In genomic region chr5:113615708-113616107, GRCh38 we compare ENCODE assay signal across 19 cellular contexts.
"Had no signal": no experiment of that assay in that cellular context is flagged by ENCODE, and none has a peak within 500 bp of the region (broad histone marks: within the 10 kb centered on the region; RNA-seq: fewer than 3 reads in every experiment).

No MANE protein-coding gene starts in this region.

- H3K4me1 ChIP-seq: tibial artery, uterus had no signal

- H3K4me3 ChIP-seq: cardiac muscle cell, ovary, skin epidermis, tibial artery, uterus had no signal

- H3K36me3 ChIP-seq: cardiac muscle cell, ovary, tibial artery, uterus had no signal

- H3K27ac ChIP-seq: cardiac muscle cell, epithelial cell of prostate, ovary, skin epidermis, tibial artery, uterus, VCaP had no signal

- H3K27me3 Mint-ChIP-seq: activated CD4-positive, alpha-beta T cell treated with anti-CD3 and anti-CD28 coated beads for 36 hours had no signal

- DNase-seq: activated CD4-positive, alpha-beta memory T cell treated with anti-CD3 and anti-CD28 coated beads, Interleukin-2, amount 10 ng/mL, durations not matched to agents 7 days and 5 days; activated CD4-positive, alpha-beta T cell treated with anti-CD3 and anti-CD28 coated beads for 36 hours; activated gamma-delta T cell treated with Interleukin-2 at 50 U/mL for 16 hours; activated naive CD8-positive, alpha-beta T cell treated with anti-CD3 and anti-CD28 coated beads for 36 hours; activated T-cell treated with anti-CD3 and anti-CD28 coated beads, Interleukin-2, amount 50 U/mL, for 72 hours; aorta; effector CD8-positive, alpha-beta T cell; left cardiac atrium; SW 1271; tibial artery; uterus had no signal

- H3K27me3 ChIP-seq: cardiac muscle cell, ovary, uterus had no signal

- H3K4me1 Mint-ChIP-seq: neural crest cell; stimulated activated effector memory CD8-positive, alpha-beta T cell treated with anti-CD3 and anti-CD28 coated beads, Interleukin-12 subunit alpha, Interleukin-12 subunit beta, amount 100 ng/mL, for 72 hours had no signal

- H3K9me3 Mint-ChIP-seq: activated CD4-positive, alpha-beta memory T cell treated with anti-CD3 and anti-CD28 coated beads, Interleukin-2, amount 10 ng/mL, durations not matched to agents 7 days and 5 days; activated naive CD8-positive, alpha-beta T cell treated with anti-CD3 and anti-CD28 coated beads for 36 hours; activated T-cell treated with anti-CD3 and anti-CD28 coated beads, Interleukin-2, amount 50 U/mL, for 72 hours; neural crest cell; stimulated activated effector memory CD8-positive, alpha-beta T cell treated with anti-CD3 and anti-CD28 coated beads, Interleukin-12 subunit alpha, Interleukin-12 subunit beta, amount 100 ng/mL, for 72 hours; T-helper 2 cell treated with Interferon-gamma antibody and Interleukin-4, amounts not matched to agents 5 μg/mL and 100 μg/mL, for 36 hours had no signal

- H3K36me3 Mint-ChIP-seq: activated naive CD8-positive, alpha-beta T cell treated with anti-CD3 and anti-CD28 coated beads for 36 hours; stimulated activated effector memory CD8-positive, alpha-beta T cell treated with anti-CD3 and anti-CD28 coated beads, Interleukin-12 subunit alpha, Interleukin-12 subunit beta, amount 100 ng/mL, for 72 hours had no signal

- H3K4me3 Mint-ChIP-seq: activated CD4-positive, alpha-beta memory T cell treated with anti-CD3 and anti-CD28 coated beads, Interleukin-2, amount 10 ng/mL, durations not matched to agents 7 days and 5 days; activated CD4-positive, alpha-beta T cell treated with anti-CD3 and anti-CD28 coated beads for 36 hours; activated naive CD8-positive, alpha-beta T cell treated with anti-CD3 and anti-CD28 coated beads for 36 hours; activated T-cell treated with anti-CD3 and anti-CD28 coated beads, Interleukin-2, amount 50 U/mL, for 72 hours; neural crest cell; stimulated activated effector memory CD8-positive, alpha-beta T cell treated with anti-CD3 and anti-CD28 coated beads, Interleukin-12 subunit alpha, Interleukin-12 subunit beta, amount 100 ng/mL, for 72 hours; T-helper 2 cell treated with Interferon-gamma antibody and Interleukin-4, amounts not matched to agents 5 μg/mL and 100 μg/mL, for 36 hours had no signal

- H3K9me3 ChIP-seq: ovary, tibial artery, uterus had no signal

- H3K27ac Mint-ChIP-seq: activated CD4-positive, alpha-beta memory T cell treated with anti-CD3 and anti-CD28 coated beads, Interleukin-2, amount 10 ng/mL, durations not matched to agents 7 days and 5 days; activated CD4-positive, alpha-beta T cell treated with anti-CD3 and anti-CD28 coated beads for 36 hours; activated naive CD8-positive, alpha-beta T cell treated with anti-CD3 and anti-CD28 coated beads for 36 hours; activated T-cell treated with anti-CD3 and anti-CD28 coated beads, Interleukin-2, amount 50 U/mL, for 72 hours; stimulated activated effector memory CD8-positive, alpha-beta T cell treated with anti-CD3 and anti-CD28 coated beads, Interleukin-12 subunit alpha, Interleukin-12 subunit beta, amount 100 ng/mL, for 72 hours; T-helper 2 cell treated with Interferon-gamma antibody and Interleukin-4, amounts not matched to agents 5 μg/mL and 100 μg/mL, for 36 hours had no signal
